In genomic region chrX:132364313-132364712, GRCh38 we compare ENCODE assay signal across 26 cellular contexts.
"Had no signal": no experiment of that assay in that cellular context is flagged by ENCODE, and none has a peak within 500 bp of the region (broad histone marks: within the 10 kb centered on the region; RNA-seq: fewer than 3 reads in every experiment).

No MANE protein-coding gene starts in this region.

- H3K36me3 Mint-ChIP-seq: neural progenitor cell; stimulated activated effector memory CD8-positive, alpha-beta T cell treated with anti-CD3 and anti-CD28 coated beads, Interleukin-12 subunit alpha, Interleukin-12 subunit beta, amount 100 ng/mL, for 72 hours had no signal

- H3K27ac Mint-ChIP-seq: effector memory CD8-positive, alpha-beta T cell; naive thymus-derived CD4-positive, alpha-beta T cell; nephron; neural progenitor cell; progenitor cell of endocrine pancreas; stimulated activated effector memory CD8-positive, alpha-beta T cell treated with anti-CD3 and anti-CD28 coated beads, Interleukin-12 subunit alpha, Interleukin-12 subunit beta, amount 100 ng/mL, for 72 hours had no signal

- DNase-seq: dermis blood vessel endothelial cell; effector memory CD8-positive, alpha-beta T cell; foreskin fibroblast; heart left ventricle; left cardiac atrium; left lung; mesendoderm; midbrain; naive thymus-derived CD4-positive, alpha-beta T cell; sigmoid colon; stimulated activated CD4-positive, alpha-beta T cell treated with anti-CD3 and anti-CD28 coated beads, Interleukin-2, amount 100 ng/mL, for 24 hours; stimulated activated CD4-positive, alpha-beta T cell treated with anti-CD3 and anti-CD28 coated beads, Interleukin-4, amount 100 ng/mL, for 24 hours; stimulated activated naive CD4-positive, alpha-beta T cell treated with Interleukin-2 at 50 U/mL for 16 hours; stomach; thyroid gland; trophoblast cell had no signal

- H3K4me3 Mint-ChIP-seq: effector memory CD8-positive, alpha-beta T cell; naive thymus-derived CD4-positive, alpha-beta T cell; nephron; neural progenitor cell; stimulated activated effector memory CD8-positive, alpha-beta T cell treated with anti-CD3 and anti-CD28 coated beads, Interleukin-12 subunit alpha, Interleukin-12 subunit beta, amount 100 ng/mL, for 72 hours had no signal

- H3K27me3 Mint-ChIP-seq: effector memory CD8-positive, alpha-beta T cell; naive thymus-derived CD4-positive, alpha-beta T cell; progenitor cell of endocrine pancreas had no signal

- H3K4me1 Mint-ChIP-seq: neural progenitor cell; stimulated activated effector memory CD8-positive, alpha-beta T cell treated with anti-CD3 and anti-CD28 coated beads, Interleukin-12 subunit alpha, Interleukin-12 subunit beta, amount 100 ng/mL, for 72 hours had no signal

- FAIRE-seq: endometrium had no signal

- H3K9me3 Mint-ChIP-seq: effector memory CD8-positive, alpha-beta T cell; nephron; neural progenitor cell; stimulated activated effector memory CD8-positive, alpha-beta T cell treated with anti-CD3 and anti-CD28 coated beads, Interleukin-12 subunit alpha, Interleukin-12 subunit beta, amount 100 ng/mL, for 72 hours had no signal

- H3K4me3 ChIP-seq: coronary artery, gastroesophageal sphincter, heart left ventricle, hepatocyte, left lung, neural progenitor cell, right atrium auricular region, sigmoid colon, stomach, thyroid gland, vagina had no signal

- ATAC-seq: effector memory CD8-positive, alpha-beta T cell; gastroesophageal sphincter; heart left ventricle; left cardiac atrium; left lung; naive thymus-derived CD4-positive, alpha-beta T cell; stimulated activated effector memory CD8-positive, alpha-beta T cell treated with anti-CD3 and anti-CD28 coated beads, Interleukin-12 subunit alpha, Interleukin-12 subunit beta, amount 100 ng/mL, for 72 hours had no signal
